Comparison of ENCODE assay signal across 35 cellular contexts in the genomic region with DNA sequence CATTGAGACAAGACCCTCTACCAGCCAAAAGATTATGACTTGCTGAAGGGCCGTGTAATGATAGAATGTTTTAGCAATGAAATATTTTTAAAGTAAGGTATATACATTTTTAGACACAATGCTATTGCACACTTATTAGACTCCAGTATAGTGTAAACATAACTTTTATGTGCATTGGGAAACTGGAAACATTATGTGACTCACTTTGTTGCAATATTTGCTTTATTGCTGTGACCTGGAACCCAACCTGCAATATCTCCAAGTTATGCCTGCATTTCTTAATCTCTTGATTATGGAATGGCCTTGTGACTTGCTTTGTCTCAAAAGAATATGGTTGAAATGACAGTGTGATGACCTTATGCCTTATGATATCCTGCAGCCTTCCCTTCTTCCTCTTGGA.
"Had no signal": no experiment of that assay in that cellular context is flagged by ENCODE, and none has a peak within 500 bp of the region (broad histone marks: within the 10 kb centered on the region; RNA-seq: fewer than 3 reads in every experiment).

No MANE protein-coding gene starts in this region.

- H3K36me3 ChIP-seq: MG63 had no signal

- DNase-seq: Karpas-422, Kasumi-1, MG63, MM.1S, MV-4-11, NCI-H1048, NCI-H1092, NCI-H1092 treated with DMSO at 0.1 percent for 48 hours, NCI-H1105, NCI-H1105 treated with DMSO at 0.1 percent for 48 hours, NCI-H1417, NCI-H1417 treated with DMSO at 0.1 percent for 48 hours, NCI-H1436, NCI-H1436 treated with DMSO at 0.1 percent for 48 hours, NCI-H146, NCI-H1694, NCI-H1694 treated with DMSO at 0.1 percent for 48 hours, NCI-H187, NCI-H187 treated with DMSO at 0.1 percent for 48 hours, NCI-H1930, NCI-H2029, NCI-H2029 treated with DMSO at 0.1 percent for 48 hours, NCI-H2081, NCI-H2081 treated with DMSO at 0.1 percent for 48 hours, NCI-H2107, NCI-H2171, NCI-H2171 treated with DMSO at 0.1 percent for 48 hours, NCI-H2227 treated with DMSO at 0.1 percent for 48 hours, NCI-H226, NCI-H345, NCI-H446, NCI-H446 treated with DMSO at 0.1 percent for 48 hours, NCI-H510A, NCI-H510A treated with DMSO at 0.1 percent for 48 hours, NCI-H524 had no signal

- H3K4me3 ChIP-seq: MG63 had no signal

- H3K9me3 ChIP-seq: MG63 had no signal

- H3K27me3 ChIP-seq: MG63 had no signal
